In the genomic region with DNA sequence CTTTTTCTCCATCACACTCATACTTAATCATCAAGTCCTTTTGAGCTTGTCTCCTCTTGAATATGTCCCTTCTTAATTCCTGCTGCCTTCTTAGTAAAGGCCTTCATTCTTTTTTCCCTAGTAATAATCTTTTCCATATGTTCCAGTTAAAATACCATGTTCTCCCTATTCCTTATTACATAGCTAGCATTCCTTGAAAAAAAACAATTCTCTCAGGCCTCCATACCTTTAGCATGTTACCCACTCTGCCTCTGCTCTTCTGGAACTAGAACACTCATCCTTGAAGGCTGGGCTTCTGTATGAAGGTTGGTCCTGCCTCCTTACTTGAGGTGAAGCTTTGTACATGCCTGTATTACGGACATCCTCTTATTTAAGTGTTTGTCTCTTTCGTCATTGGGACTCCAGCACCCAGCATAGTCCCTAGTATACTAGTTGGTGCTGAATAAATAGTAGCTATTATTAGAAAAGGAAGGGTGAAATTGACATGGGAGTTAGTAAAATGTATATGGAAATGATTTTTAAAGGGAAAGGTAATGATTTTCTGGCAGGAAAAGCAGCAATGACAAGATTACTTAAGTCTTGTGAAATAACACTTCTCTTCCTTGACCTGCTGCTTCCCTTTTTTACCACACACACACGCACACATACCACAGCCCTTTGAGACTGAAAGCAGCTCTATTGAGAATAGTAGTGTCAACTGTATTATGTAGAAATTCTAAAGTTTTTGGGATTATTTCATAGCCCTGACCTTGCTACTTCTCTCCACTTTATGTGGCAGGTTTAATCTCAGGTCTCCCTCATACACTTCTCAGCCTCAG, we compare ENCODE assay signal across 1 cellular context.
TF ChIP-seq lines count a peak whose summit lies in the region.

No MANE protein-coding gene starts in this region.

TF ChIP-seq in HepG2, 621 proteins besides CTCF, POLR2A, EP300 and RAD21 (continued from another document):
- no peak for TF ChIP-seq ISL2 (CRISPR knock-in tag; IDR thresholded peaks at IDR 0.05)
- no peak for TF ChIP-seq ZNF710 (CRISPR knock-in tag; IDR thresholded peaks at IDR 0.05; ENCODE audit: borderline replicate concordance)
- no peak for TF ChIP-seq ZNF253 (CRISPR knock-in tag; IDR thresholded peaks at IDR 0.05; ENCODE audit: borderline replicate concordance)
- TF ChIP-seq, protein P1, sequence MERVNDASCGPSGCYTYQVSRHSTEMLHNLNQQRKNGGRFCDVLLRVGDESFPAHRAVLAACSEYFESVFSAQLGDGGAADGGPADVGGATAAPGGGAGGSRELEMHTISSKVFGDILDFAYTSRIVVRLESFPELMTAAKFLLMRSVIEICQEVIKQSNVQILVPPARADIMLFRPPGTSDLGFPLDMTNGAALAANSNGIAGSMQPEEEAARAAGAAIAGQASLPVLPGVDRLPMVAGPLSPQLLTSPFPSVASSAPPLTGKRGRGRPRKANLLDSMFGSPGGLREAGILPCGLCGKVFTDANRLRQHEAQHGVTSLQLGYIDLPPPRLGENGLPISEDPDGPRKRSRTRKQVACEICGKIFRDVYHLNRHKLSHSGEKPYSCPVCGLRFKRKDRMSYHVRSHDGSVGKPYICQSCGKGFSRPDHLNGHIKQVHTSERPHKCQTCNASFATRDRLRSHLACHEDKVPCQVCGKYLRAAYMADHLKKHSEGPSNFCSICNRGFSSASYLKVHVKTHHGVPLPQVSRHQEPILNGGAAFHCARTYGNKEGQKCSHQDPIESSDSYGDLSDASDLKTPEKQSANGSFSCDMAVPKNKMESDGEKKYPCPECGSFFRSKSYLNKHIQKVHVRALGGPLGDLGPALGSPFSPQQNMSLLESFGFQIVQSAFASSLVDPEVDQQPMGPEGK (CRISPR knock-in tag; IDR thresholded peaks at IDR 0.05), result no peak
- no peak for TF ChIP-seq ZNF780A (CRISPR knock-in tag; IDR thresholded peaks at IDR 0.05)
- no peak for TF ChIP-seq ZNF441 (CRISPR knock-in tag; IDR thresholded peaks at IDR 0.05; ENCODE audit: borderline replicate concordance)
- TF ChIP-seq GLI4 (CRISPR knock-in tag; IDR thresholded peaks at IDR 0.05; ENCODE audit: borderline replicate concordance), result no peak
- TF ChIP-seq ARNTL (CRISPR knock-in tag; IDR thresholded peaks at IDR 0.05), result no peak
- no peak for TF ChIP-seq ZBTB8A (CRISPR knock-in tag; IDR thresholded peaks at IDR 0.05; ENCODE audit: borderline replicate concordance, low read depth)
- no peak for TF ChIP-seq NCOR1 (IDR thresholded peaks at IDR 0.05; ENCODE audit: borderline replicate concordance, low read length)
